Comparison of ENCODE assay signal across 20 cellular contexts in genomic region chr1:164578474-164579200, GRCh38. TPM values are rescaled to one million over a fixed set of nuclear protein-coding genes. Genes with fewer than 3 reads are reported as not detected.
A peak's percentile ranks its signal among the peaks of the same experiment; 100 is the strongest.
DNase-seq lines count a peak whose midpoint lies in the region; FAIRE-seq and TF ChIP-seq lines count a peak whose summit lies in the region.
"Had no signal": no experiment of that assay in that cellular context is flagged by ENCODE, and none has a peak within 500 bp of the region (broad histone marks: within the 10 kb centered on the region; RNA-seq: fewer than 3 reads in every experiment).

No MANE protein-coding gene starts in this region.

- no peak overlapping the region for H3K23ac ChIP-seq in H1 (ENCODE audit: insufficient read length)

- peak overlapping the region; percentile 70 for H4K91ac ChIP-seq in H1 (replicated peaks; ENCODE audit: insufficient read length, low read length)

- H3K9me3 ChIP-seq in HUES64 (ENCODE audit: insufficient read depth, low read depth, low read length): no peaks in the 10 kb centered on the region
- H3K9me3 ChIP-seq in H1 (ENCODE audit: insufficient read depth in 2 of 2, low read depth in 1 of 2, low read length in 1 of 2): no peaks in the 10 kb centered on the region
- no peaks in the 10 kb centered on the region for H3K9me3 ChIP-seq in muscle layer of colon (ENCODE audit: low read length)
- H3K9me3 ChIP-seq in ascending aorta: no peaks in the 10 kb centered on the region
- H3K9me3 ChIP-seq: psoas muscle had no signal

- H3K79me2 ChIP-seq in H1 (ENCODE audit: control insufficient read depth in 1 of 2, insufficient read depth in 2 of 2, low read length in 2 of 2): peaks cover 19 to 93% of the 10 kb centered on the region in 2 experiments; a peak in 3 of 4 replicates

- H3K56ac ChIP-seq in H1 (replicated peaks; ENCODE audit: insufficient read length, low read depth, low read length): no peak overlapping the region

- no peak for TF ChIP-seq RAD21 in H1 (IDR thresholded peaks at IDR 0.05 in 1 of 2, conservative IDR thresholded peaks at IDR 0.05 in 1 of 2; ENCODE audit: low read depth in 2 of 2, low read length in 2 of 2)

- H3K36me3 ChIP-seq in HUES64 (ENCODE audit: insufficient read depth, low read length): peaks cover 7% of the 10 kb centered on the region; the same call in 1 of the 2 replicates
- no peaks in the 10 kb centered on the region; a peak in 1 of 8 replicates for H3K36me3 ChIP-seq in H1 (ENCODE audit: control insufficient read depth in 2 of 4, insufficient read depth in 4 of 4, low read length in 3 of 4)
- peaks cover 12% of the 10 kb centered on the region for H3K36me3 ChIP-seq in muscle layer of colon (ENCODE audit: insufficient read depth, low read length)
- no peaks in the 10 kb centered on the region for H3K36me3 ChIP-seq in ascending aorta

- peaks cover 0 to 7% of the 10 kb centered on the region in 2 experiments for H4K20me1 ChIP-seq in H1 (replicated peaks in 1 of 2; ENCODE audit: control insufficient read depth in 1 of 2, insufficient read depth in 2 of 2, low read length in 2 of 2)

- H3K4me1 Mint-ChIP-seq in type B pancreatic cell (ENCODE audit: unreplicated experiment): peaks cover 66% of the 10 kb centered on the region
- H3K4me1 Mint-ChIP-seq: activated CD4-positive, alpha-beta T cell treated with anti-CD3 and anti-CD28 coated beads, Interleukin-2, amount 10 ng/mL, durations not matched to agents 7 days and 5 days had no signal

- intact Hi-C loops in ascending aorta (cut with DNase I): loop anchor here (5.0 kb wide), 2 partner anchors 34 to 209 kb away; no protein-coding TSS in a partner anchor

- WGBS in HUES64: 23% methylated on average over 4 of the region's 4 CpGs
- WGBS in H1 (ENCODE audit: extremely low coverage in 1 of 2, insufficient coverage in 1 of 2, insufficient read length in 1 of 2, insufficient replicate concordance in 2 of 2, low coverage in 1 of 2, low lambda C conversion rate in 2 of 2, missing lambda C conversion rate in 1 of 2), 2 experiments: 7% methylated on average over 3 of the region's 4 CpGs; no CpG with 5 or more reads in 1 of the 2 experiments

- no peak for FAIRE-seq in H1 (lab: Jason Lieb, UNC)

- no peaks in the 10 kb centered on the region for H3K27me3 Mint-ChIP-seq in type B pancreatic cell
- H3K27me3 Mint-ChIP-seq: activated CD4-positive, alpha-beta T cell treated with anti-CD3 and anti-CD28 coated beads, Interleukin-2, amount 10 ng/mL, durations not matched to agents 7 days and 5 days; effector memory CD8-positive, alpha-beta T cell had no signal

- peaks cover 60% of the 10 kb centered on the region for H3K36me3 Mint-ChIP-seq in type B pancreatic cell
- H3K36me3 Mint-ChIP-seq: natural killer cell treated with Interleukin-12 subunit alpha and Interleukin-12 subunit beta and Interleukin-15 and Interleukin-18, amount 100 ng/mL, for 72 hours had no signal

- H3K9me3 Mint-ChIP-seq in type B pancreatic cell: peaks cover 4% of the 10 kb centered on the region
- H3K9me3 Mint-ChIP-seq: activated CD4-positive, alpha-beta T cell treated with anti-CD3 and anti-CD28 coated beads, Interleukin-2, amount 10 ng/mL, durations not matched to agents 7 days and 5 days; effector memory CD8-positive, alpha-beta T cell; natural killer cell treated with Interleukin-12 subunit alpha and Interleukin-12 subunit beta and Interleukin-15 and Interleukin-18, amount 100 ng/mL, for 72 hours had no signal

- peak overlapping the region; percentile 21; the same call in 1 of the 2 replicates for H2BK20ac ChIP-seq in H1 (ENCODE audit: low read length)

- H2BK15ac ChIP-seq in H1 (ENCODE audit: low read length): peak overlapping the region; percentile 77; the same call in 1 of the 2 replicates

- CTCF ChIA-PET in H1 (lab: Charles Lee; ENCODE audit: partially characterized antibody): interaction anchor here (0.7 kb wide), 1 partner anchor 340 kb away, joined by 3 read pairs; no protein-coding TSS in a partner anchor

- H3K4me2 ChIP-seq in H1 (ENCODE audit: insufficient read depth in 1 of 2, low read depth in 2 of 2, low read length in 2 of 2): peak overlapping the region; percentile 47 to 66

- TF ChIP-seq CTCF in H1 (IDR thresholded peaks at IDR 0.05; ENCODE audit: control extremely low read depth in 1 of 3, insufficient read depth in 1 of 3, low read depth in 1 of 3, low read length in 3 of 3): no peak
- TF ChIP-seq CTCF in type B pancreatic cell (conservative IDR thresholded peaks at IDR 0.05): no peak
- TF ChIP-seq CTCF in ascending aorta (IDR thresholded peaks at IDR 0.05): no peak

- H3K4me3 Mint-ChIP-seq in type B pancreatic cell: peak overlapping the region; percentile 87
- H3K4me3 Mint-ChIP-seq: activated CD4-positive, alpha-beta T cell treated with anti-CD3 and anti-CD28 coated beads, Interleukin-2, amount 10 ng/mL, durations not matched to agents 7 days and 5 days; effector memory CD8-positive, alpha-beta T cell; natural killer cell treated with Interleukin-12 subunit alpha and Interleukin-12 subunit beta and Interleukin-15 and Interleukin-18, amount 100 ng/mL, for 72 hours had no signal

- no peak overlapping the region for H3K4me3 ChIP-seq in HUES64 (ENCODE audit: low read length)
- peak overlapping the region in 2 of 4 experiments; percentile 2 to 54; a peak in 2 of 8 replicates for H3K4me3 ChIP-seq in H1 (ENCODE audit: extremely low read depth in 1 of 4, insufficient read depth in 2 of 4, low read depth in 3 of 4, low read length in 4 of 4)
- no peak overlapping the region for H3K4me3 ChIP-seq in muscle layer of colon (ENCODE audit: low read depth in 1 of 2, low read length in 2 of 2)
- no peak overlapping the region for H3K4me3 ChIP-seq in ascending aorta
- H3K4me3 ChIP-seq: psoas muscle had no signal

- no peak overlapping the region for H4K8ac ChIP-seq in H1 (ENCODE audit: extremely low read depth, insufficient read depth, low read length)

- H3K27ac ChIP-seq in HUES64 (ENCODE audit: low read depth, low read length) (peak overlapping the region; percentile 78), H1 (ENCODE audit: low read depth, low read length) (no peak overlapping the region), muscle layer of colon (ENCODE audit: low read depth, low read length) (peak overlapping the region; percentile 30), ascending aorta (peak overlapping the region in 1 of 2 donors; percentile 12)
- H3K27ac ChIP-seq: psoas muscle had no signal

- H2BK120ac ChIP-seq in H1 (replicated peaks; ENCODE audit: low read depth, low read length): peak overlapping the region; percentile 12

- H3K27me3 ChIP-seq in HUES64 (ENCODE audit: insufficient read depth, low read length) (no peaks in the 10 kb centered on the region), H1 (replicated peaks in 1 of 4; ENCODE audit: control insufficient read depth in 3 of 4, extremely low read depth in 1 of 4, insufficient read depth in 3 of 4, low read length in 3 of 4) (no peaks in the 10 kb centered on the region), muscle layer of colon (ENCODE audit: control insufficient read depth in 1 of 2, insufficient read depth in 2 of 2, low read length in 2 of 2) (no peaks in the 10 kb centered on the region), ascending aorta (no peaks in the 10 kb centered on the region)

- H2BK5ac ChIP-seq in H1 (ENCODE audit: low read depth, low read length): peak overlapping the region; percentile 79

- peak overlapping the region; percentile 51; the same call in 1 of the 2 replicates for H3K18ac ChIP-seq in H1 (ENCODE audit: extremely low read depth, low read length)

- no peak for DNase-seq in H1 (ENCODE audit: low read depth in 1 of 2, low spot score in 2 of 2)
- no peak for DNase-seq in type B pancreatic cell (ENCODE audit: extremely low spot score, unreplicated experiment)
- DNase-seq in ascending aorta (ENCODE audit: low spot score in 2 of 2): no peak
- no peak for DNase-seq in activated gamma-delta T cell (lab: John Stamatoyannopoulos, UW)
- DNase-seq in activated effector memory CD4-positive, alpha-beta T cell treated with Interleukin-2 at 50 U/mL for 16 hours: no peak
- DNase-seq: activated CD4-positive, alpha-beta T cell treated with anti-CD3 and anti-CD28 coated beads, Interleukin-2, amount 10 ng/mL, durations not matched to agents 7 days and 5 days; activated CD8-positive, alpha-beta memory T cell treated with anti-CD3 and anti-CD28 coated beads, Interleukin-2, amount 50 U/mL, for 48 hours; activated naive CD4-positive, alpha-beta T cell; effector memory CD8-positive, alpha-beta T cell; Kasumi-1; mesenchymal stem cell; NCI-H1105; NCI-H2107; psoas muscle; SIG-M5; stimulated activated CD4-positive, alpha-beta T cell treated with anti-CD3 and anti-CD28 coated beads, Interleukin-4, amount 100 ng/mL, for 4 hours; T-helper 1 cell had no signal

- H3K4me1 ChIP-seq in HUES64 (ENCODE audit: insufficient read depth, low read length) (peaks cover 76% of the 10 kb centered on the region), H1 (replicated peaks in 1 of 4; ENCODE audit: control insufficient read depth in 3 of 4, insufficient read depth in 4 of 4, low read length in 3 of 4) (peaks cover 21 to 41% (median 34%) of the 10 kb centered on the region in 4 experiments), muscle layer of colon (ENCODE audit: insufficient read depth, low read length) (peaks cover 72% of the 10 kb centered on the region), ascending aorta (peaks cover 0 to 44% of the 10 kb centered on the region in 2 donors)

- peak overlapping the region; percentile 91 for H3K27ac Mint-ChIP-seq in type B pancreatic cell
- H3K27ac Mint-ChIP-seq: activated CD4-positive, alpha-beta T cell treated with anti-CD3 and anti-CD28 coated beads, Interleukin-2, amount 10 ng/mL, durations not matched to agents 7 days and 5 days; effector memory CD8-positive, alpha-beta T cell; natural killer cell treated with Interleukin-12 subunit alpha and Interleukin-12 subunit beta and Interleukin-15 and Interleukin-18, amount 100 ng/mL, for 72 hours had no signal

- H3K9ac ChIP-seq in HUES64 (ENCODE audit: low read depth, low read length) (no peak overlapping the region), H1 (replicated peaks in 1 of 4; ENCODE audit: extremely low read depth in 1 of 4, low read depth in 3 of 4, low read length in 3 of 4) (no peak overlapping the region), muscle layer of colon (ENCODE audit: low read length) (no peak overlapping the region)

- H2AFZ ChIP-seq in H1 (ENCODE audit: low read length): no peak overlapping the region

- no peak for TF ChIP-seq EP300 in H1 (IDR thresholded peaks at IDR 0.05; ENCODE audit: borderline replicate concordance in 1 of 2, low read depth in 2 of 2, low read length in 2 of 2)

- no peak overlapping the region for H3K14ac ChIP-seq in H1 (ENCODE audit: insufficient read length)

- peak overlapping the region; percentile 93; the same call in 1 of the 2 replicates for H2AK5ac ChIP-seq in H1 (ENCODE audit: low read depth, low read length)

- POLR2A ChIA-PET in H1 (lab: Charles Lee; ENCODE audit: partially characterized antibody): interaction anchor here (1.8 kb wide), 1 partner anchor 24 kb away, joined by 7 read pairs; no protein-coding TSS in a partner anchor

- no peak overlapping the region for H3K4ac ChIP-seq in H1 (replicated peaks; ENCODE audit: insufficient read length, low read depth, low read length)

- H2BK12ac ChIP-seq in H1 (ENCODE audit: low read depth, low read length): peak overlapping the region; percentile 79; the same call in 1 of the 2 replicates

- peaks cover 8% of the 10 kb centered on the region for H3K79me1 ChIP-seq in H1 (ENCODE audit: low read depth, low read length)

- peak overlapping the region; percentile 18 for H4K5ac ChIP-seq in H1 (ENCODE audit: insufficient read length, low read depth, low read length)

- no peak for TF ChIP-seq POLR2A in H1 (IDR thresholded peaks at IDR 0.05; ENCODE audit: control extremely low read depth in 1 of 2, low read depth in 2 of 2, low read length in 2 of 2)

- peaks cover 7% of the 10 kb centered on the region for H3K23me2 ChIP-seq in H1 (ENCODE audit: low read depth, low read length)

RNA-seq across cellular contexts. Expression of gene PBX1, which starts 19.7 kb away (rescaled TPM):
- polyA plus RNA-seq in HUES64 (2013, experiment 1 of 2): 71.8 TPM
- polyA plus RNA-seq in HUES64 (2013, experiment 2 of 2): 70.9 TPM
- 118 and 124 TPM in 2 replicates for total RNA-seq in H1 (2021; fragmentation: NEBNext Ultra II Directional; extraction: Animal tissue kit (Norgen Biotek cat#: 25700))
- polyA plus RNA-seq in H1 (2011; rRNA removed): 80.1 and 87.4 TPM in 2 replicates
- polyA plus RNA-seq in H1 (2011; cell fraction: cytosol; rRNA removed): 74.1 TPM
- polyA plus RNA-seq in H1 (2011; cell fraction: nucleus; rRNA removed): 95.6 TPM
- polyA plus RNA-seq in H1 (2012, experiment 1 of 2): 77.4 to 111 TPM (median 91.6 TPM) in 4 replicates
- polyA plus RNA-seq in H1 (2012, experiment 2 of 2): 28.4 TPM
- polyA plus RNA-seq in H1 (2013, experiment 1 of 2): 54.3 TPM
- polyA plus RNA-seq in H1 (2013, experiment 2 of 2): 50.2 TPM
- 219 and 238 TPM in 2 replicates for polyA minus RNA-seq in H1 (2011; rRNA and poly(A)+ RNA removed)
- polyA minus RNA-seq in H1 (2011; cell fraction: cytosol; rRNA and poly(A)+ RNA removed): 79.4 TPM
- 225 TPM for polyA minus RNA-seq in H1 (2011; cell fraction: nucleus; rRNA and poly(A)+ RNA removed)
- total RNA-seq in type B pancreatic cell (ENCODE audit: low replicate concordance) (257 and 324 TPM in 2 replicates), ascending aorta (37.4 TPM)
